In the genomic region with DNA sequence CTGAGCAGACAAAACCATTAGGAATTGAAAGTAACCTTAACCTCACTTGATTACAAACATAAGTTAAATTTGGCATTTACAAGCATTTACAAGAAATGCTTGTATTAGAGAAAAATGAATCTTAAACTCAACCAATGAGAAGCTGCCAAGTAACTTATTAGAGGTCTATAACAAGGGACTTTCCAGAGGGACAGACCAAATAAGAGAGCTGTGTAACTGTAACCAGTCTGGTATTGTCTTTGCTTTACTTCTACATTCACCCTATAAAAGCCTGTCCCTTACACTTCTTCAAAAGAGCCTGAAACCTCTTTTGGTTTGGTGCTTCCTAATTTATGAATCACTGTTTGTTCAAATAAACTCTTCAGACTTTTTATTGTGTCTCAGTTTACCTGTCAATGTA, we compare ENCODE assay signal across 20 cellular contexts.
A peak's percentile ranks its signal among the peaks of the same experiment; 100 is the strongest.
DNase-seq lines count a peak whose midpoint lies in the region; ATAC-seq and TF ChIP-seq lines count a peak whose summit lies in the region.
"Had no signal": no experiment of that assay in that cellular context is flagged by ENCODE, and none has a peak within 500 bp of the region (broad histone marks: within the 10 kb centered on the region; RNA-seq: fewer than 3 reads in every experiment).

No MANE protein-coding gene starts in this region.

- CTCF ChIA-PET in activated naive CD4-positive, alpha-beta T cell treated with anti-CD3 and anti-CD28 coated beads for 36 hours (lab: Charles Lee) = interaction anchor here (0.6 kb wide), 1 partner anchor 67 kb away, joined by 3 read pairs; no protein-coding TSS in a partner anchor

- H3K27me3 Mint-ChIP-seq in activated naive CD4-positive, alpha-beta T cell treated with anti-CD3 and anti-CD28 coated beads for 36 hours (ENCODE audit: low read depth) = no peaks in the 10 kb centered on the region
- no peaks in the 10 kb centered on the region for H3K27me3 Mint-ChIP-seq in nephron progenitor cell (ENCODE audit: low read depth, poor library complexity)
- H3K27me3 Mint-ChIP-seq: B cell had no signal

- H3K4me3 Mint-ChIP-seq in activated naive CD4-positive, alpha-beta T cell treated with anti-CD3 and anti-CD28 coated beads for 36 hours = no peak overlapping the region
- H3K4me3 Mint-ChIP-seq in nephron progenitor cell = no peak overlapping the region
- H3K4me3 Mint-ChIP-seq: B cell had no signal

- H3K4me3 ChIP-seq in fibroblast of the aortic adventitia (ENCODE audit: low read depth, low read length) = no peak overlapping the region
- H3K4me3 ChIP-seq: K562, SK-N-MC had no signal

- H3K36me3 Mint-ChIP-seq in activated naive CD4-positive, alpha-beta T cell treated with anti-CD3 and anti-CD28 coated beads for 36 hours (ENCODE audit: low read depth) = no peaks in the 10 kb centered on the region
- no peaks in the 10 kb centered on the region for H3K36me3 Mint-ChIP-seq in nephron progenitor cell (ENCODE audit: low read depth)

- peak; percentile 48 to 58 for ATAC-seq in activated CD4-positive, CD25-positive, alpha-beta regulatory T cell treated with anti-CD3 and anti-CD28 coated beads, Interleukin-2, amount 50 U/mL, for 24 hours
- ATAC-seq: HepG2, K562 had no signal

- no peak overlapping the region for H3K27ac Mint-ChIP-seq in activated naive CD4-positive, alpha-beta T cell treated with anti-CD3 and anti-CD28 coated beads for 36 hours
- H3K27ac Mint-ChIP-seq in nephron progenitor cell = no peak overlapping the region
- H3K27ac Mint-ChIP-seq: B cell had no signal

- H3K9me3 Mint-ChIP-seq in activated naive CD4-positive, alpha-beta T cell treated with anti-CD3 and anti-CD28 coated beads for 36 hours = peaks cover 3% of the 10 kb centered on the region
- peaks cover 11% of the 10 kb centered on the region for H3K9me3 Mint-ChIP-seq in nephron progenitor cell

- no peaks in the 10 kb centered on the region for H3K4me1 Mint-ChIP-seq in activated naive CD4-positive, alpha-beta T cell treated with anti-CD3 and anti-CD28 coated beads for 36 hours (ENCODE audit: low read depth)
- no peaks in the 10 kb centered on the region for H3K4me1 Mint-ChIP-seq in nephron progenitor cell
- H3K4me1 Mint-ChIP-seq: B cell had no signal

- DNase-seq in activated CD4-positive, CD25-positive, alpha-beta regulatory T cell treated with anti-CD3 and anti-CD28 coated beads, Interleukin-2, amount 50 U/mL, for 72 hours = no peak
- peak; percentile 30 for DNase-seq in OCI-M1 (lab: John Stamatoyannopoulos, UW)
- peak; percentile 8 for DNase-seq in fibroblast of the aortic adventitia (ENCODE audit: low read depth)
- no peak for DNase-seq in activated naive CD4-positive, alpha-beta T cell treated with anti-CD3 and anti-CD28 coated beads for 36 hours
- DNase-seq in nephron progenitor cell = no peak
- DNase-seq in cortex of kidney (lab: John Stamatoyannopoulos, UW) = no peak
- DNase-seq in NCI-H226 = no peak
- DNase-seq: NCI-H1105 treated with DMSO at 0.1 percent for 48 hours, NCI-H1694 treated with DMSO at 0.1 percent for 48 hours, NCI-H2081 treated with DMSO at 0.1 percent for 48 hours, NCI-H2171 treated with DMSO at 0.1 percent for 48 hours, NCI-H446, NCI-H526, SHP77 treated with DMSO at 0.1 percent for 48 hours, SW 1271 had no signal

- intact Hi-C loops in activated naive CD4-positive, alpha-beta T cell treated with anti-CD3 and anti-CD28 coated beads for 36 hours (cut with micrococcal nuclease) = no loop called here

- TF ChIP-seq CTCF in fibroblast of the aortic adventitia (IDR thresholded peaks at IDR 0.05; ENCODE audit: insufficient read depth, low read length) (no peak), nephron progenitor cell (IDR thresholded peaks at IDR 0.05) (no peak)

Comparison
In these comparisons a context has a peak if more than half of its experiments do, and no peak if none do; other contexts are left out.
1. DNase-seq: peak in OCI-M1 (single experiment) and fibroblast of the aortic adventitia (single experiment); none in activated CD4-positive, CD25-positive, alpha-beta regulatory T cell treated with anti-CD3 and anti-CD28 coated beads, Interleukin-2, amount 50 U/mL, for 72 hours (single experiment), activated naive CD4-positive, alpha-beta T cell treated with anti-CD3 and anti-CD28 coated beads for 36 hours (single experiment), nephron progenitor cell (single experiment), cortex of kidney (single experiment) and NCI-H226 (single experiment).